ENCODE assay signal across 2 cellular contexts in the genomic region with DNA sequence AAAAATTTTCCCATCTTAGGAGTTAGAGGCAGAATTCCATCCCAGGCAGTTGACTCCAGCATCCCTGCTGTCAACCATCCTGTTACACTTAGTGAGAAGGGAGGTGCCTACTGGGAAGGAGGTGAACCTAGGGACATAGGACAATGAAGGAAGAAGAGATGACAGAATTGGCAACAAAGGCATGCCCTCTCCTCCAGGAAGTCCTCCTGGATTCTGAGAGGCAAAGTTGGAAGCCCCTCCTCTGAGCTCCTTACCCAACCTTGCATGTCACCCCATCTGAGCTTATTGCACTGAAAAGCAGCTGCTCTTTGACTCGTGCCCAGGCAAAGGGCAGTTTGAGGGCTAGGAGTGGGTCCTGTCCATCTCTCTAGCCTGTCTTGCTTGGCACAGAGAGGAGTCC.
TF ChIP-seq lines count a peak whose summit lies in the region.

No MANE protein-coding gene starts in this region.

TF ChIP-seq in A549, 52 proteins besides CTCF, POLR2A, EP300 and RAD21:
- TF ChIP-seq RCOR1 (IDR thresholded peaks at IDR 0.05; ENCODE audit: low read depth, low read length) = no peak
- TF ChIP-seq ZFP36 (IDR thresholded peaks at IDR 0.05; ENCODE audit: borderline replicate concordance, partially characterized antibody) = peak; percentile 70
- TF ChIP-seq MAFK (IDR thresholded peaks at IDR 0.05; ENCODE audit: partially characterized antibody) = no peak
- TF ChIP-seq, protein P1, sequence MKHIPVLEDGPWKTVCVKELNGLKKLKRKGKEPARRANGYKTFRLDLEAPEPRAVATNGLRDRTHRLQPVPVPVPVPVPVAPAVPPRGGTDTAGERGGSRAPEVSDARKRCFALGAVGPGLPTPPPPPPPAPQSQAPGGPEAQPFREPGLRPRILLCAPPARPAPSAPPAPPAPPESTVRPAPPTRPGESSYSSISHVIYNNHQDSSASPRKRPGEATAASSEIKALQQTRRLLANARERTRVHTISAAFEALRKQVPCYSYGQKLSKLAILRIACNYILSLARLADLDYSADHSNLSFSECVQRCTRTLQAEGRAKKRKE (CRISPR knock-in tag; IDR thresholded peaks at IDR 0.05; ENCODE audit: low read depth) = no peak
- TF ChIP-seq CHD4 (IDR thresholded peaks at IDR 0.05; ENCODE audit: borderline replicate concordance) = no peak
- TF ChIP-seq FOXS1 (CRISPR knock-in tag; IDR thresholded peaks at IDR 0.05) = no peak
- TF ChIP-seq HOXB5 (CRISPR knock-in tag; IDR thresholded peaks at IDR 0.05) = no peak
- no peak for TF ChIP-seq KDM1A (IDR thresholded peaks at IDR 0.05; ENCODE audit: low read depth)

TF ChIP-seq in K562, 482 proteins besides CTCF, POLR2A, EP300 and RAD21:
- TF ChIP-seq ZNF146 (CRISPR knock-in tag; IDR thresholded peaks at IDR 0.05; ENCODE audit: unreplicated experiment) = no peak
- TF ChIP-seq ZNF436 (CRISPR knock-in tag; IDR thresholded peaks at IDR 0.05) = peak; percentile 59; the same call in 1 of the 2 replicates
- peak; percentile 66 for TF ChIP-seq RBM25 (IDR thresholded peaks at IDR 0.05; ENCODE audit: low read depth, low read length, severe bottlenecking)
- no peak for TF ChIP-seq NUFIP1 (IDR thresholded peaks at IDR 0.05; ENCODE audit: partially characterized antibody)
- TF ChIP-seq KHSRP (IDR thresholded peaks at IDR 0.05) = no peak
- no peak for TF ChIP-seq SRSF3 (IDR thresholded peaks at IDR 0.05; ENCODE audit: insufficient read depth, low read length)
- TF ChIP-seq, protein P2, sequence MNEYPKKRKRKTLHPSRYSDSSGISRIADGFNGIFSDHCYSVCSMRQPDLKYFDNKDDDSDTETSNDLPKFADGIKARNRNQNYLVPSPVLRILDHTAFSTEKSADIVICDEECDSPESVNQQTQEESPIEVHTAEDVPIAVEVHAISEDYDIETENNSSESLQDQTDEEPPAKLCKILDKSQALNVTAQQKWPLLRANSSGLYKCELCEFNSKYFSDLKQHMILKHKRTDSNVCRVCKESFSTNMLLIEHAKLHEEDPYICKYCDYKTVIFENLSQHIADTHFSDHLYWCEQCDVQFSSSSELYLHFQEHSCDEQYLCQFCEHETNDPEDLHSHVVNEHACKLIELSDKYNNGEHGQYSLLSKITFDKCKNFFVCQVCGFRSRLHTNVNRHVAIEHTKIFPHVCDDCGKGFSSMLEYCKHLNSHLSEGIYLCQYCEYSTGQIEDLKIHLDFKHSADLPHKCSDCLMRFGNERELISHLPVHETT (CRISPR knock-in tag; conservative IDR thresholded peaks at IDR 0.05 in 1 of 2, IDR thresholded peaks at IDR 0.05 in 1 of 2) = no peak
- TF ChIP-seq MEF2A (IDR thresholded peaks at IDR 0.05; ENCODE audit: control insufficient read depth, low read depth, low read length) = no peak
- TF ChIP-seq NR1H2 (CRISPR knock-in tag; IDR thresholded peaks at IDR 0.05) = no peak
- TF ChIP-seq E4F1 (CRISPR knock-in tag; IDR thresholded peaks at IDR 0.05; ENCODE audit: borderline replicate concordance) = no peak
- no peak for TF ChIP-seq FUS (optimal IDR thresholded peaks at IDR 0.05; ENCODE audit: low read depth, low read length)
- TF ChIP-seq ZNF584 (CRISPR knock-in tag; IDR thresholded peaks at IDR 0.05; ENCODE audit: low read depth) = no peak
- TF ChIP-seq ZNF780A (CRISPR knock-in tag; IDR thresholded peaks at IDR 0.05) = no peak
- no peak for TF ChIP-seq RCOR1 (IDR thresholded peaks at IDR 0.05; ENCODE audit: borderline replicate concordance in 1 of 2, low read depth in 2 of 2, low read length in 2 of 2)
- no peak for TF ChIP-seq SIN3B (IDR thresholded peaks at IDR 0.05; ENCODE audit: low read depth)
- no peak for TF ChIP-seq MCM2 (IDR thresholded peaks at IDR 0.05; ENCODE audit: low read depth)
- peak; percentile 96 for TF ChIP-seq ZFP36 (IDR thresholded peaks at IDR 0.05; ENCODE audit: low read depth, low read length, partially characterized antibody)
- TF ChIP-seq EP400 (IDR thresholded peaks at IDR 0.05) = no peak
- TF ChIP-seq TAF15 (IDR thresholded peaks at IDR 0.05; ENCODE audit: low read depth, low read length) = no peak
